Comparison of ENCODE assay signal across 11 cellular contexts in the genomic region with DNA sequence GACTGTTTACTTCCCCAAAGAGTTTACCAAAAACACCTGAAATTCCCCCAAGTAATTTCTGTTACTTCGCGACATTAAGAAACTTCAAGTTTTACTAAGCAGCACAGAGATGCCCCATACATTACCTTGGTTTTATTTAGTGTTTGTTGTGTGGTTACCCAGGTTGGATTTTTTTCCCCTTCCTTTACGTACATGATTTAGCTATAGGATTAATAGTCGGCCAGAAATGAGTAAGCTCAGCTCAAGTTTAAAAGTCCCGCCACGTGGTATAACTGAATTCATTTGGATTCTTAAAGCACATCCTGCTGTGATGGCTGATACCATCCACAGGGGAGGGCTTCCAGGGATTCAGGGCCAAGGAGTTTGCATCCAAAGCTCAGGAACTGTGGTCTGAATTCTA.
DNase-seq lines count a peak whose midpoint lies in the region; ATAC-seq and TF ChIP-seq lines count a peak whose summit lies in the region.
"Had no signal": no experiment of that assay in that cellular context is flagged by ENCODE, and none has a peak within 500 bp of the region (broad histone marks: within the 10 kb centered on the region; RNA-seq: fewer than 3 reads in every experiment).

No MANE protein-coding gene starts in this region.

- WGBS in lower leg skin, 2 donors = 75 to 85% methylated on average over 6 of the region's 6 CpGs

- H3K27me3 Mint-ChIP-seq in progenitor cell of endocrine pancreas = no peaks in the 10 kb centered on the region

- no peak for TF ChIP-seq POLR2A in lower leg skin (IDR thresholded peaks at IDR 0.05)

- intact Hi-C loops in lower leg skin (cut with DNase I; ENCODE audit: low total_unique reads) = no loop called here

- no peak overlapping the region for H3K4me3 ChIP-seq in lower leg skin (ENCODE audit: low read depth, poor library complexity, severe bottlenecking)
- H3K4me3 ChIP-seq: lower lobe of right lung, right atrium auricular region had no signal

- TF ChIP-seq CTCF in progenitor cell of endocrine pancreas (IDR thresholded peaks at IDR 0.05; ENCODE audit: unreplicated experiment) (no peak), lower leg skin (IDR thresholded peaks at IDR 0.05) (no peak)

- H3K36me3 Mint-ChIP-seq in progenitor cell of endocrine pancreas (ENCODE audit: insufficient read depth) = peaks cover 30% of the 10 kb centered on the region

- DNase-seq in progenitor cell of endocrine pancreas (ENCODE audit: low spot score, unreplicated experiment) (no peak), superior temporal gyrus (ENCODE audit: extremely low spot score) (no peak), lower leg skin (ENCODE audit: low spot score in 2 of 2) (no peak), iPS-NIHi11 (ENCODE audit: low spot score) (no peak)
- DNase-seq: activated effector memory CD4-positive, alpha-beta T cell treated with anti-CD3 and anti-CD28 coated beads, Interleukin-2, amount 50 U/mL, for 16 hours; HFFc6; lower lobe of right lung had no signal

- H3K4me3 Mint-ChIP-seq in progenitor cell of endocrine pancreas (ENCODE audit: low read depth) = no peak overlapping the region
- H3K4me3 Mint-ChIP-seq: HFFc6 had no signal

- ATAC-seq in GM18907 (IDR thresholded peaks at IDR 0.05; ENCODE audit: unreplicated experiment) (peak; percentile 74), GM21576 (IDR thresholded peaks at IDR 0.05; ENCODE audit: unreplicated experiment) (peak; percentile 76), HG03108 (IDR thresholded peaks at IDR 0.05; ENCODE audit: unreplicated experiment) (peak; percentile 77)
- ATAC-seq: lower lobe of right lung had no signal

- H3K27ac Mint-ChIP-seq in progenitor cell of endocrine pancreas = peak overlapping the region; percentile 57
- H3K27ac Mint-ChIP-seq: HFFc6 had no signal

- H3K4me1 Mint-ChIP-seq in progenitor cell of endocrine pancreas (ENCODE audit: low read depth) = no peaks in the 10 kb centered on the region

- H3K9me3 Mint-ChIP-seq in progenitor cell of endocrine pancreas (ENCODE audit: low read depth) = peaks cover 6% of the 10 kb centered on the region
- H3K9me3 Mint-ChIP-seq: HFFc6 had no signal
